ENCODE assay signal across 8 cellular contexts in genomic region chr5:150438873-150439546, GRCh38. TPM values are rescaled to one million over a fixed set of nuclear protein-coding genes. Genes with fewer than 3 reads are reported as not detected.
A peak's percentile ranks its signal among the peaks of the same experiment; 100 is the strongest.
DNase-seq lines count a peak whose midpoint lies in the region; ATAC-seq, FAIRE-seq and TF ChIP-seq lines count a peak whose summit lies in the region.

No MANE protein-coding gene starts in this region.

- H3K4me2 ChIP-seq in DND-41 (ENCODE audit: insufficient read depth, low read length) (no peak overlapping the region), GM12878 (ENCODE audit: control insufficient read depth, insufficient read depth) (no peak overlapping the region)

- 0 out of 2 replicates have a peak, but pooled peaks have one; percentile 6 for TF ChIP-seq RAD21 in GM12878 (IDR thresholded peaks at IDR 0.05; ENCODE audit: insufficient read depth, low read depth, low read length)

- no peak overlapping the region for H3K4me3 Mint-ChIP-seq in nephron progenitor cell

- peaks cover 11% of the 10 kb centered on the region for H3K36me3 Mint-ChIP-seq in nephron progenitor cell (ENCODE audit: low read depth)

- H4K20me1 ChIP-seq in DND-41 (ENCODE audit: insufficient read depth, low read length) (peaks cover 16% of the 10 kb centered on the region; the same call in 1 of the 2 replicates), GM12878 (ENCODE audit: control insufficient read depth, insufficient read depth) (no peaks in the 10 kb centered on the region)

- DNase-seq in DND-41 (no peak), HuH-7 (ENCODE audit: low spot score) (peak; percentile 65), GM12878 (ENCODE audit: low read depth, low spot score) (no peak), nephron progenitor cell (peak; percentile 48)

- TF ChIP-seq CTCF in DND-41 (IDR thresholded peaks at IDR 0.05; ENCODE audit: borderline replicate concordance, extremely low read depth, low read length, poor library complexity, severe bottlenecking) (peak; percentile 60), GM12878 (IDR thresholded peaks at IDR 0.05 in 2 of 3, conservative IDR thresholded peaks at IDR 0.05 in 1 of 3; ENCODE audit: control insufficient read depth in 2 of 3, extremely low read depth in 1 of 3, insufficient read depth in 1 of 3, low read depth in 3 of 3, low read length in 3 of 3) (peak; percentile 38 to 71 (median 62)), nephron progenitor cell (IDR thresholded peaks at IDR 0.05) (peak; percentile 68)

- POLR2A ChIA-PET in GM12878 (lab: Charles Lee): interaction anchor here (0.7 to 1.1 kb wide), 2 partner anchors 22 to 220 kb away, joined by 3 to 6 read pairs; no protein-coding TSS in a partner anchor

- H3K36me3 ChIP-seq in DND-41 (ENCODE audit: insufficient read depth, low read length) (peaks cover 14% of the 10 kb centered on the region), GM12878 (ENCODE audit: control insufficient read depth in 2 of 2, insufficient read depth in 2 of 2, low read length in 1 of 2) (peaks cover 8 to 9% of the 10 kb centered on the region in 2 experiments; a peak in 3 of 4 replicates)

- FAIRE-seq in GM12878 (lab: Jason Lieb, UNC): no peak

- no peaks in the 10 kb centered on the region for H3K9me3 ChIP-seq in DND-41 (ENCODE audit: insufficient read depth, low read length, severe bottlenecking)
- no peaks in the 10 kb centered on the region for H3K9me3 ChIP-seq in GM12878 (replicated peaks; ENCODE audit: control insufficient read depth, insufficient read depth, low read length)

- peaks cover 19% of the 10 kb centered on the region for H3K4me1 Mint-ChIP-seq in nephron progenitor cell

- CTCF ChIA-PET in GM12878 (lab: Yijun Ruan, JAX): interaction anchor here (0.7 to 10.6 kb wide), 4 partner anchors 38 to 316 kb away, joined by 3 to 274 read pairs (median 4); no protein-coding TSS in a partner anchor

- WGBS in GM12878 (ENCODE audit: insufficient coverage, insufficient replicate concordance, low lambda C conversion rate, missing lambda C conversion rate): 77% methylated on average over 4 of the region's 4 CpGs

- intact Hi-C loops in GM12878 (cut with micrococcal nuclease; ENCODE audit: unreplicated experiment): loop anchor here (10.0 kb wide), 1 partner anchor 84 kb away; the partner anchor contains the start of gene TCOF1

- TF ChIP-seq EP300 in GM12878 (IDR thresholded peaks at IDR 0.05; ENCODE audit: borderline replicate concordance in 1 of 2, control insufficient read depth in 1 of 2, low read depth in 2 of 2, low read length in 2 of 2): no peak

- H3K27me3 ChIP-seq in DND-41 (ENCODE audit: insufficient read depth, low read length, poor library complexity) (no peaks in the 10 kb centered on the region), GM12878 (replicated peaks in 1 of 2; ENCODE audit: control insufficient read depth in 2 of 2, insufficient read depth in 2 of 2, low read length in 1 of 2) (no peaks in the 10 kb centered on the region)

- H3K27ac Mint-ChIP-seq in nephron progenitor cell: no peak overlapping the region

- no peak overlapping the region for H3K4me3 ChIP-seq in DND-41 (ENCODE audit: low read depth in 1 of 2, low read length in 2 of 2)
- H3K4me3 ChIP-seq in GM12878: no peak overlapping the region

- H3K9me3 Mint-ChIP-seq in nephron progenitor cell: no peaks in the 10 kb centered on the region

- H2AFZ ChIP-seq in DND-41 (ENCODE audit: low read depth, low read length): no peak overlapping the region
- no peak overlapping the region for H2AFZ ChIP-seq in GM12878 (ENCODE audit: control insufficient read depth, low read depth, low read length)

- TF ChIP-seq POLR2A in GM12878 (IDR thresholded peaks at IDR 0.05; ENCODE audit: low read depth, low read length): no peak

- H3K27ac ChIP-seq in DND-41 (ENCODE audit: low read length) (no peak overlapping the region), GM12878 (ENCODE audit: control insufficient read depth, insufficient read depth) (no peak overlapping the region)

- H3K79me2 ChIP-seq in DND-41 (ENCODE audit: insufficient read depth, low read length) (no peaks in the 10 kb centered on the region), GM12878 (ENCODE audit: control insufficient read depth, insufficient read depth, low read length) (no peaks in the 10 kb centered on the region; the same call in 1 of the 2 replicates)

- in situ Hi-C loops in GM12878 (cut with MboI): no loop called here

- RAD21 ChIA-PET in GM12878 (lab: Charles Lee; ENCODE audit: unreplicated experiment): interaction anchor here (0.6 kb wide), 1 partner anchor 98 kb away, joined by 3 read pairs; no protein-coding TSS in a partner anchor

- H3K9ac ChIP-seq in DND-41 (ENCODE audit: low read depth, low read length): no peak overlapping the region
- H3K9ac ChIP-seq in GM12878 (ENCODE audit: control insufficient read depth, insufficient read depth, low read length): no peak overlapping the region

- SMC1A ChIA-PET in GM12878 (lab: Charles Lee; ENCODE audit: uncharacterized antibody, unreplicated experiment): interaction anchor here (0.9 to 2.1 kb wide), 3 partner anchors 40 to 308 kb away, joined by 3 to 13 read pairs (median 3); no protein-coding TSS in a partner anchor

- BruUV-seq in GM12878 (replicated peaks; lab: Mats Ljungman, UMichigan): no TSS peak

- ATAC-seq in DND-41 (ENCODE audit: insufficient read depth, low read depth) (no peak), GM12878 (peak; percentile 35; the same call in 2 of the 3 replicates), GM21528 (IDR thresholded peaks at IDR 0.05; ENCODE audit: low FRiP score, unreplicated experiment) (no peak), HG02885 (IDR thresholded peaks at IDR 0.05; ENCODE audit: poor library complexity, unreplicated experiment) (no peak), HG03097 (IDR thresholded peaks at IDR 0.05; ENCODE audit: low FRiP score, unreplicated experiment) (no peak), esophagus mucosa (no peak)

- H3K4me1 ChIP-seq in DND-41 (ENCODE audit: insufficient read depth, low read length): peaks cover 10% of the 10 kb centered on the region
- H3K4me1 ChIP-seq in GM12878 (ENCODE audit: control insufficient read depth, insufficient read depth, low read length): peaks cover 5% of the 10 kb centered on the region

- peaks cover 9% of the 10 kb centered on the region for H3K27me3 Mint-ChIP-seq in nephron progenitor cell (ENCODE audit: low read depth, poor library complexity)

TF ChIP-seq in GM12878, 131 proteins besides CTCF, POLR2A, EP300 and RAD21 (continues in another document):
- TF ChIP-seq RELB (IDR thresholded peaks at IDR 0.05; ENCODE audit: low read depth): no peak
- no peak for TF ChIP-seq POLR2AphosphoS5 (IDR thresholded peaks at IDR 0.05; ENCODE audit: low read length)
- TF ChIP-seq BHLHE40 (IDR thresholded peaks at IDR 0.05; ENCODE audit: borderline replicate concordance in 1 of 2, low read depth in 2 of 2, low read length in 1 of 2): no peak
- no peak for TF ChIP-seq YY1 (IDR thresholded peaks at IDR 0.05; ENCODE audit: low read depth, low read length)

RNA-seq across cellular contexts. Expression of gene RPS14, which starts 10.5 kb away (rescaled TPM):
- total RNA-seq in GM12878 (2013; cell fraction: nucleolus; rRNA removed): 281 and 294 TPM in 2 replicates
- total RNA-seq in GM12878 (2014; rRNA removed) (3,103 and 3,139 TPM in 2 replicates), GM12878 (2014; rRNA removed; fragmentation: Illumina TruSeq; extraction: Trizol) (2,472 and 2,596 TPM in 2 replicates), GM12878 (2021) (3,369 and 3,514 TPM in 2 replicates), esophagus mucosa (1,847 TPM)
- 9,466 TPM for polyA plus RNA-seq in GM12878 (2011; ENCODE audit: low read depth)
- polyA plus RNA-seq in GM12878 (2011; rRNA removed) (3,820 and 3,850 TPM in 2 replicates), GM12878 (2014; fragmentation: Illumina TruSeq; extraction: Trizol) (3,219 and 4,047 TPM in 2 replicates), GM12878 (2014; fragmentation: Nextera tagmentation; extraction: Ambion mirVana) (1,000 to 10,000 TPM; 2,295 to 2,356 TPM), GM12878 (2014; rRNA removed) (3,649 and 3,781 TPM in 2 replicates), GM12878 (2016; fragmentation: Nextera tagmentation; extraction: Ambion mirVana) (1,000 to 10,000 TPM; 2,318 to 2,319 TPM)
- polyA plus RNA-seq in GM12878 (2011; cell fraction: cytosol; rRNA removed): 6,340 and 8,149 TPM in 2 replicates
- polyA plus RNA-seq in GM12878 (2011; cell fraction: nucleus; rRNA removed): 1,312 and 1,697 TPM in 2 replicates
- polyA plus RNA-seq in GM12878 (2012): 4,574 and 5,154 TPM in 2 replicates
- polyA minus RNA-seq in GM12878 (2011; rRNA and poly(A)+ RNA removed): 1,451 and 1,695 TPM in 2 replicates
- 359 and 410 TPM in 2 replicates for polyA minus RNA-seq in GM12878 (2011; cell fraction: cytosol; rRNA and poly(A)+ RNA removed)
- polyA minus RNA-seq in GM12878 (2011; cell fraction: nucleus; rRNA and poly(A)+ RNA removed): 135 and 152 TPM in 2 replicates

RNA-seq across cellular contexts. Expression of gene CD74, which starts 26.3 kb away (rescaled TPM):
- 2,823 and 2,919 TPM in 2 replicates for total RNA-seq in GM12878 (2013; cell fraction: nucleolus; rRNA removed)
- 10,156 and 11,063 TPM in 2 replicates for total RNA-seq in GM12878 (2014; rRNA removed)
- total RNA-seq in GM12878 (2014; rRNA removed; fragmentation: Illumina TruSeq; extraction: Trizol): 2,507 and 2,767 TPM in 2 replicates
- total RNA-seq in GM12878 (2021): 4,973 and 5,010 TPM in 2 replicates
- 4,271 TPM for polyA plus RNA-seq in GM12878 (2011; ENCODE audit: low read depth)
- polyA plus RNA-seq in GM12878 (2011; rRNA removed): 309 and 1,760 TPM in 2 replicates
- 1,718 and 2,321 TPM in 2 replicates for polyA plus RNA-seq in GM12878 (2011; cell fraction: cytosol; rRNA removed)
- polyA plus RNA-seq in GM12878 (2011; cell fraction: nucleus; rRNA removed): 1,510 and 1,766 TPM in 2 replicates
- 6,323 and 7,232 TPM in 2 replicates for polyA plus RNA-seq in GM12878 (2012)
- polyA plus RNA-seq in GM12878 (2014; fragmentation: Illumina TruSeq; extraction: Trizol): 3,291 and 4,542 TPM in 2 replicates
- 1,000 to 10,000 TPM; 1,387 to 2,107 TPM for polyA plus RNA-seq in GM12878 (2014; fragmentation: Nextera tagmentation; extraction: Ambion mirVana)
- polyA plus RNA-seq in GM12878 (2014; rRNA removed): 3,302 and 5,141 TPM in 2 replicates
- polyA plus RNA-seq in GM12878 (2016; fragmentation: Nextera tagmentation; extraction: Ambion mirVana): 1,000 to 10,000 TPM; 6,006 to 6,596 TPM
- polyA minus RNA-seq in GM12878 (2011; rRNA and poly(A)+ RNA removed): 1,457 and 1,517 TPM in 2 replicates
- polyA minus RNA-seq in GM12878 (2011; cell fraction: cytosol; rRNA and poly(A)+ RNA removed): 1,302 and 1,364 TPM in 2 replicates
- 388 and 604 TPM in 2 replicates for polyA minus RNA-seq in GM12878 (2011; cell fraction: nucleus; rRNA and poly(A)+ RNA removed)
- total RNA-seq in esophagus mucosa: 125 TPM

Comparison
In these comparisons a context has a peak if more than half of its experiments do, and no peak if none do; other contexts are left out.
1. DNase-seq: peak in HuH-7 (single experiment) and nephron progenitor cell (single experiment); none in DND-41 (single experiment) and GM12878 (single experiment).
2. RNA of gene CD74, which starts 26.3 kb away (total RNA-seq): 2,507 to 11,063 TPM in GM12878; 125 TPM in esophagus mucosa (single experiment); every median in the first group is over 10 times any median in the second.
3. Peak in every context shown above with its lines, with median percentiles within 50 percentile points of each other: CTCF ChIP-seq.